In the genomic region with DNA sequence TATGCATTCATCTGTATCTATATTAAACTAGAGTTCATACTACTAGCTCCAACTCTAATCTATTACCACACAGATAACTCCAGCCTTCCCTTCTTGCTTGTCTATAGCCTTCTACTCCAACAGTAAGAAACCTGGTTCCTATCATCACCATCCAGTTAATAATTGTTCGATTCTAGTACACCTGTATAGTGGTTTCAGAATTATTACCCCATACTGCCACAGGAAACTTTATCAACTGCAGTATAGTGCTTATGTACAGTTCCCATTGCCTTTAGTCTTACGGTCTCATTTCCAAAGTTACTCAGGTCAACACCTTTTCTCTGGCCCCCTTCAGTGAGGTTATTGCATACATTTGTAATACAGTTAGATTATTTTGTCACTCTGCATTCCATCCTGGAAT, we compare ENCODE assay signal across 1 cellular context.
TF ChIP-seq lines count a peak whose summit lies in the region.

No MANE protein-coding gene starts in this region.

TF ChIP-seq in HepG2, 621 proteins besides CTCF, POLR2A, EP300 and RAD21:
- TF ChIP-seq, protein P1, sequence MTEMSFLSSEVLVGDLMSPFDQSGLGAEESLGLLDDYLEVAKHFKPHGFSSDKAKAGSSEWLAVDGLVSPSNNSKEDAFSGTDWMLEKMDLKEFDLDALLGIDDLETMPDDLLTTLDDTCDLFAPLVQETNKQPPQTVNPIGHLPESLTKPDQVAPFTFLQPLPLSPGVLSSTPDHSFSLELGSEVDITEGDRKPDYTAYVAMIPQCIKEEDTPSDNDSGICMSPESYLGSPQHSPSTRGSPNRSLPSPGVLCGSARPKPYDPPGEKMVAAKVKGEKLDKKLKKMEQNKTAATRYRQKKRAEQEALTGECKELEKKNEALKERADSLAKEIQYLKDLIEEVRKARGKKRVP (CRISPR knock-in tag; IDR thresholded peaks at IDR 0.05): no peak
- TF ChIP-seq, protein P2, sequence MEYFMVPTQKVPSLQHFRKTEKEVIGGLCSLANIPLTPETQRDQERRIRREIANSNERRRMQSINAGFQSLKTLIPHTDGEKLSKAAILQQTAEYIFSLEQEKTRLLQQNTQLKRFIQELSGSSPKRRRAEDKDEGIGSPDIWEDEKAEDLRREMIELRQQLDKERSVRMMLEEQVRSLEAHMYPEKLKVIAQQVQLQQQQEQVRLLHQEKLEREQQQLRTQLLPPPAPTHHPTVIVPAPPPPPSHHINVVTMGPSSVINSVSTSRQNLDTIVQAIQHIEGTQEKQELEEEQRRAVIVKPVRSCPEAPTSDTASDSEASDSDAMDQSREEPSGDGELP (IDR thresholded peaks at IDR 0.05; ENCODE audit: borderline replicate concordance, low read depth): no peak
- TF ChIP-seq PAX8 (CRISPR knock-in tag; IDR thresholded peaks at IDR 0.05; ENCODE audit: borderline replicate concordance) (no peak), EEA1 (CRISPR knock-in tag; IDR thresholded peaks at IDR 0.05; ENCODE audit: borderline replicate concordance) (no peak), MAFF (IDR thresholded peaks at IDR 0.05; ENCODE audit: low read depth, low read length) (no peak), ZNF12 (CRISPR knock-in tag; IDR thresholded peaks at IDR 0.05) (no peak), SNAPC2 (CRISPR knock-in tag; IDR thresholded peaks at IDR 0.05) (no peak), SSRP1 (CRISPR knock-in tag; IDR thresholded peaks at IDR 0.05) (no peak), ZNF773 (CRISPR knock-in tag; IDR thresholded peaks at IDR 0.05; ENCODE audit: borderline replicate concordance) (no peak), ZNF660 (CRISPR knock-in tag; IDR thresholded peaks at IDR 0.05; ENCODE audit: borderline replicate concordance, low read depth) (no peak)
